In the genomic region with DNA sequence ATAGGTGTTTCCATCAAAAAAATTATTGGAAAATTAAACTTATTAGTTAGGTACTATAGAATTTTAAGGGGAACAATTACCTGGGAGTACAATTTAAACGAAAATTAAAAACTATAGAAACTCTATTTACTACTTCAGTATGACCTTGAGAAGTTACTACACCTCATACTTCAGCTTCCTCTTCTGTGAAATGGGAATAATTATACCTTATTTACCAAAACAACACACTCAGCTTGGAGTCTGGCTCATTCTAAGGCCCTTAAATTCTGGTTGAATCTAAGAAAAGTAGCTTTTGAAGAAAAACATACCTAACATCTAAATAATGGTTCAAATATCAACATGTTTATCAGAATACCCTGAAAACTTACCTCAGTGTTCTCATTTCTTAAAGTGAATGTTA, we compare ENCODE assay signal across 10 cellular contexts. TPM values are rescaled to one million over a fixed set of nuclear protein-coding genes. Genes with fewer than 3 reads are reported as not detected.
DNase-seq lines count a peak whose midpoint lies in the region; ATAC-seq and TF ChIP-seq lines count a peak whose summit lies in the region.
"Had no signal": no experiment of that assay in that cellular context is flagged by ENCODE, and none has a peak within 500 bp of the region (broad histone marks: within the 10 kb centered on the region; RNA-seq: fewer than 3 reads in every experiment).

No MANE protein-coding gene starts in this region.

- ATAC-seq in activated T-cell treated with anti-CD3 and anti-CD28 coated beads, Interleukin-2, amount 50 U/mL, for 72 hours (replicated peaks in 1 of 2), result no peak
- ATAC-seq in activated T-helper 17 cell treated with anti-CD3 and anti-CD28 coated beads, Interleukin-2, amount 50 U/mL, for 72 hours (replicated peaks), result no peak
- ATAC-seq: pancreas had no signal

- H3K27me3 Mint-ChIP-seq in activated T-cell treated with anti-CD3 and anti-CD28 coated beads, Interleukin-2, amount 50 U/mL, for 72 hours (ENCODE audit: low read depth), result no peaks in the 10 kb centered on the region
- no peaks in the 10 kb centered on the region for H3K27me3 Mint-ChIP-seq in activated T-helper 17 cell treated with anti-CD3 and anti-CD28 coated beads, Interleukin-2, amount 50 U/mL, for 72 hours
- H3K27me3 Mint-ChIP-seq in immature natural killer cell (ENCODE audit: low read depth in 3 of 3), result peaks cover 17 to 30% (median 22%) of the 10 kb centered on the region in 3 donors
- H3K27me3 Mint-ChIP-seq in type B pancreatic cell, result no peaks in the 10 kb centered on the region

- H3K18ac ChIP-seq in trophoblast cell (ENCODE audit: low read length), result no peak overlapping the region

- H3K14ac ChIP-seq in trophoblast cell (ENCODE audit: low read length), result no peak overlapping the region

- no peak overlapping the region for H4K12ac ChIP-seq in trophoblast cell (ENCODE audit: low read depth, low read length)

- H3K79me1 ChIP-seq in trophoblast cell (ENCODE audit: low read length), result peaks cover 21% of the 10 kb centered on the region

- no peak overlapping the region for H3K23ac ChIP-seq in trophoblast cell (ENCODE audit: low read length)

- H3K36me3 ChIP-seq in trophoblast cell (ENCODE audit: control insufficient read depth in 1 of 2, insufficient read depth in 2 of 2, low read length in 2 of 2), result peaks cover 7 to 13% of the 10 kb centered on the region in 2 experiments

- no peak for TF ChIP-seq CTCF in type B pancreatic cell (conservative IDR thresholded peaks at IDR 0.05)

- no peak overlapping the region for H2AK5ac ChIP-seq in trophoblast cell (ENCODE audit: low read length)

- WGBS in trophoblast cell (ENCODE audit: extremely low coverage, insufficient coverage, insufficient read length), result no CpG with 5 or more reads among the region's 1 CpG

- H2BK12ac ChIP-seq in trophoblast cell (ENCODE audit: low read length), result no peak overlapping the region

- H3K27ac ChIP-seq in trophoblast cell (ENCODE audit: low read depth, low read length), result no peak overlapping the region

- H3K9me3 Mint-ChIP-seq in activated T-cell treated with anti-CD3 and anti-CD28 coated beads, Interleukin-2, amount 50 U/mL, for 72 hours, result no peaks in the 10 kb centered on the region
- no peaks in the 10 kb centered on the region for H3K9me3 Mint-ChIP-seq in activated T-helper 17 cell treated with anti-CD3 and anti-CD28 coated beads, Interleukin-2, amount 50 U/mL, for 72 hours
- H3K9me3 Mint-ChIP-seq in immature natural killer cell (no peaks in the 10 kb centered on the region), type B pancreatic cell (no peaks in the 10 kb centered on the region)

- peaks cover 16% of the 10 kb centered on the region for H3K79me2 ChIP-seq in trophoblast cell (ENCODE audit: control insufficient read depth, insufficient read depth, low read length, poor library complexity)

- H3K4ac ChIP-seq in trophoblast cell (ENCODE audit: low read depth, low read length), result no peak overlapping the region

- peak overlapping the region; percentile 86 to 97 for H3K4me3 Mint-ChIP-seq in activated T-cell treated with anti-CD3 and anti-CD28 coated beads, Interleukin-2, amount 50 U/mL, for 72 hours
- peak overlapping the region; percentile 88 for H3K4me3 Mint-ChIP-seq in activated T-helper 17 cell treated with anti-CD3 and anti-CD28 coated beads, Interleukin-2, amount 50 U/mL, for 72 hours
- H3K4me3 Mint-ChIP-seq in immature natural killer cell (peak overlapping the region; percentile 94 to 100 (median 99)), type B pancreatic cell (peak overlapping the region; percentile 84)

- DNase-seq in activated T-cell treated with anti-CD3 and anti-CD28 coated beads, Interleukin-2, amount 50 U/mL, for 72 hours, result no peak
- no peak for DNase-seq in activated T-cell treated with anti-CD3 and anti-CD28 coated beads for 4 hours
- no peak for DNase-seq in immature natural killer cell
- DNase-seq in type B pancreatic cell (ENCODE audit: extremely low spot score, unreplicated experiment), result no peak
- no peak for DNase-seq in HT-29 (ENCODE audit: low spot score)
- no peak for DNase-seq in trophoblast cell
- no peak for DNase-seq in inferior parietal cortex (ENCODE audit: extremely low spot score)
- DNase-seq: KG1, pancreas had no signal

- H2BK120ac ChIP-seq in trophoblast cell (ENCODE audit: insufficient read depth, low read length, poor library complexity), result no peak overlapping the region

- peak overlapping the region; percentile 79 for H3K27ac Mint-ChIP-seq in activated T-cell treated with anti-CD3 and anti-CD28 coated beads, Interleukin-2, amount 50 U/mL, for 72 hours
- peak overlapping the region; percentile 100 for H3K27ac Mint-ChIP-seq in activated T-helper 17 cell treated with anti-CD3 and anti-CD28 coated beads, Interleukin-2, amount 50 U/mL, for 72 hours
- H3K27ac Mint-ChIP-seq in immature natural killer cell (peak overlapping the region; percentile 90 to 98 (median 94)), type B pancreatic cell (peak overlapping the region; percentile 89)

- H3K4me2 ChIP-seq in trophoblast cell (ENCODE audit: low read length), result no peak overlapping the region

- no peaks in the 10 kb centered on the region for H3K9me3 ChIP-seq in trophoblast cell (ENCODE audit: insufficient read depth, low read depth, low read length)
- H3K9me3 ChIP-seq: pancreas had no signal

- no peaks in the 10 kb centered on the region for H3K27me3 ChIP-seq in trophoblast cell (ENCODE audit: insufficient read depth, low read length)
- H3K27me3 ChIP-seq: pancreas had no signal

- H3K9ac ChIP-seq in trophoblast cell (ENCODE audit: low read length), result no peak overlapping the region

- no peak overlapping the region for H4K91ac ChIP-seq in trophoblast cell (ENCODE audit: low read depth, low read length)

- H3K4me1 ChIP-seq in trophoblast cell (ENCODE audit: control insufficient read depth in 1 of 2, insufficient read depth in 2 of 2, low read length in 2 of 2), result peaks cover 5 to 7% of the 10 kb centered on the region in 2 experiments

- no peak overlapping the region for H4K8ac ChIP-seq in trophoblast cell (ENCODE audit: low read depth, low read length)

- no peak overlapping the region for H3K4me3 ChIP-seq in trophoblast cell (ENCODE audit: low read depth, low read length)

- no peak overlapping the region for H2BK5ac ChIP-seq in trophoblast cell (ENCODE audit: low read depth, low read length, poor library complexity)

- H3K36me3 Mint-ChIP-seq in activated T-cell treated with anti-CD3 and anti-CD28 coated beads, Interleukin-2, amount 50 U/mL, for 72 hours (ENCODE audit: insufficient read depth in 2 of 2), result peaks cover 19 to 41% of the 10 kb centered on the region in 2 donors
- peaks cover 86% of the 10 kb centered on the region for H3K36me3 Mint-ChIP-seq in activated T-helper 17 cell treated with anti-CD3 and anti-CD28 coated beads, Interleukin-2, amount 50 U/mL, for 72 hours (ENCODE audit: low read depth)
- peaks cover 17 to 34% (median 31%) of the 10 kb centered on the region in 3 donors for H3K36me3 Mint-ChIP-seq in immature natural killer cell
- peaks cover 15% of the 10 kb centered on the region for H3K36me3 Mint-ChIP-seq in type B pancreatic cell

- H2AFZ ChIP-seq in trophoblast cell (ENCODE audit: insufficient read depth, low read length, poor library complexity), result no peak overlapping the region

- peaks cover 74% of the 10 kb centered on the region for H3K4me1 Mint-ChIP-seq in activated T-cell treated with anti-CD3 and anti-CD28 coated beads, Interleukin-2, amount 50 U/mL, for 72 hours (ENCODE audit: low read depth)
- peaks cover 34% of the 10 kb centered on the region for H3K4me1 Mint-ChIP-seq in activated T-helper 17 cell treated with anti-CD3 and anti-CD28 coated beads, Interleukin-2, amount 50 U/mL, for 72 hours
- H3K4me1 Mint-ChIP-seq in immature natural killer cell (peaks cover 62 to 86% of the 10 kb centered on the region in 2 donors), type B pancreatic cell (ENCODE audit: unreplicated experiment) (peaks cover 26% of the 10 kb centered on the region)

RNA-seq across cellular contexts. Expression of gene NABP1, which starts 2.7 kb away (rescaled TPM):
- 10 to 100 TPM; 94.1 to 98.6 TPM for total RNA-seq in activated T-cell treated with anti-CD3 and anti-CD28 coated beads, Interleukin-2, amount 50 U/mL, for 72 hours
- 10 to 100 TPM; 81.6 to 98.4 TPM for total RNA-seq in activated T-helper 17 cell treated with anti-CD3 and anti-CD28 coated beads, Interleukin-2, amount 50 U/mL, for 72 hours
- polyA plus RNA-seq in immature natural killer cell, result 10 to 100 TPM in 1 of 3 donors, 1 to 10 TPM in 2; 4.1 to 11.9 (median 7.6) TPM
- 15.3 and 22.5 TPM in 2 replicates for total RNA-seq in type B pancreatic cell (ENCODE audit: low replicate concordance)
- total RNA-seq in HT-29 (2014; rRNA removed; shearing (Covaris generic)), result 4.6 and 7.4 TPM in 2 replicates
- 101 and 113 TPM in 2 replicates for polyA plus RNA-seq in trophoblast cell (2013)
